Comparison of ENCODE assay signal across 19 cellular contexts in the genomic region with DNA sequence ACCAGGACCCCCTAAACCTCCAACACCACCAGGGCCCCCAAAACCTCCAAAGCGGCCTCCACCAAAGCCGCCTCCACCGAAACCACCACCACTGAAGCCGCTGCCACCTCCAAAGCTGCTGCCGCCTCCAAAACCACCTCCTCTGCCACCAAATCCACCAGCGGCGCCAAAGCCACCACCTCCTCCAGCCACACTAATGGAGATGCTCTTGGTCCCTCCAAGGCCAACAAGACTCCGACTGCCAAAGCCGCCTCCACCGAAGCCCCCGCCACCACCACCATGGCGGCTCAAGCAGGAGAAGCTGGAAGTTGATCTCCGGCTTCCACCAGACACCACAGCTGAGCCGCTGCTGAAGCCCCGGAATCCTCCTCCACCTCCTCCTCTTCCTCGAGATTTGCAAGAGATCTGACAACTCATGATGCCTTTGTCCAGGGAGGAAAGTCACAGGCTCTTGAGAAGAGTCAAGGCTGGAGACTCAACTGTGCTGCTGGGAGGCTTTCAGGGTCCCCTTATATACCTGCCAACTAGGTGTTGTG. TPM values are rescaled to one million over a fixed set of nuclear protein-coding genes. Genes with fewer than 3 reads are reported as not detected.
A peak's percentile ranks its signal among the peaks of the same experiment; 100 is the strongest.
DNase-seq lines count a peak whose midpoint lies in the region; ATAC-seq and TF ChIP-seq lines count a peak whose summit lies in the region.
"Had no signal": no experiment of that assay in that cellular context is flagged by ENCODE, and none has a peak within 500 bp of the region (broad histone marks: within the 10 kb centered on the region; RNA-seq: fewer than 3 reads in every experiment).

A gene (minus strand): TSS at position 486 of the 536 bp plus-strand sequence. CDS start 69 bp downstream, at position 417.

- ATAC-seq in PC-3 (no peak), left lobe of liver (no peak), HG03432 (IDR thresholded peaks at IDR 0.05; ENCODE audit: unreplicated experiment) (no peak)
- ATAC-seq: GM23338, HCT116 had no signal

- no TSS peak for BruUV-seq in PC-3 (replicated peaks; lab: Mats Ljungman, UMichigan)

- CTCF ChIA-PET in PC-3 (lab: Charles Lee), result no interaction called here

- TF ChIP-seq CTCF in PC-3 (conservative IDR thresholded peaks at IDR 0.05; ENCODE audit: low read depth, low read length) (no peak), colonic mucosa (IDR thresholded peaks at IDR 0.05) (no peak), suprapubic skin (IDR thresholded peaks at IDR 0.05) (no peak)

- H3K9me3 ChIP-seq in PC-3 (ENCODE audit: low read length) (no peaks in the 10 kb centered on the region), colonic mucosa (no peaks in the 10 kb centered on the region), suprapubic skin (no peaks in the 10 kb centered on the region)

- no peaks in the 10 kb centered on the region for H3K9me2 ChIP-seq in PC-3 (replicated peaks; ENCODE audit: low read length)

- intact Hi-C loops in PC-3 (cut with micrococcal nuclease), result no loop called here
- intact Hi-C loops in colonic mucosa (cut with DNase I), result no loop called here

- no peaks in the 10 kb centered on the region for H3K79me2 ChIP-seq in PC-3 (ENCODE audit: low read length)

- 0 out of 2 replicates have a peak within 1 kb of the TSS, but pooled peaks have one; percentile 50 for H2AFZ ChIP-seq in PC-3 (ENCODE audit: low read length)
- H2AFZ ChIP-seq: GM23338 had no signal

- H3K27me3 ChIP-seq in PC-3 (ENCODE audit: low read length), result no peaks in the 10 kb centered on the region; the same call in 1 of the 2 replicates
- no peaks in the 10 kb centered on the region for H3K27me3 ChIP-seq in colonic mucosa
- no peaks in the 10 kb centered on the region for H3K27me3 ChIP-seq in suprapubic skin

- no peaks in the 10 kb centered on the region for H3F3A ChIP-seq in PC-3 (ENCODE audit: low read length, unreplicated experiment)

- TF ChIP-seq POLR2A in suprapubic skin (IDR thresholded peaks at IDR 0.05), result no peak

- no peaks in the 10 kb centered on the region for H3K36me3 ChIP-seq in PC-3 (ENCODE audit: low read depth, low read length)
- H3K36me3 ChIP-seq in colonic mucosa, result no peaks in the 10 kb centered on the region
- no peaks in the 10 kb centered on the region for H3K36me3 ChIP-seq in suprapubic skin

- H3K4me2 ChIP-seq in PC-3 (ENCODE audit: low read length), result peak within 1 kb of the TSS; percentile 71
- H3K4me2 ChIP-seq: GM23338 had no signal

- H3K9ac ChIP-seq in PC-3 (ENCODE audit: low read length) (no peak within 1 kb of the TSS), colonic mucosa (ENCODE audit: low read depth in 2 of 2, low read length in 2 of 2) (no peak within 1 kb of the TSS)

- DNase-seq in PC-3 (no peak), colonic mucosa (no peak), left lobe of liver (ENCODE audit: low spot score) (peak; percentile 34), suprapubic skin (ENCODE audit: low spot score in 2 of 2) (no peak), anterior cingulate cortex (lab: John Stamatoyannopoulos, UW) (no peak), NCI-H69 (lab: John Stamatoyannopoulos, UW) (no peak)
- DNase-seq: C1 segment of cervical spinal cord, KG1, NCI-H1417, NCI-H187, NCI-H2107, NCI-H510A, NCI-H774, OCI-M1, RPMI8226, SHP77 treated with DMSO at 0.1 percent for 48 hours had no signal

- POLR2A ChIA-PET in PC-3 (lab: Charles Lee; ENCODE audit: unreplicated experiment), result interaction anchor here (0.6 kb wide), 1 partner anchor 508 kb away, joined by 4 read pairs; no protein-coding TSS in a partner anchor

- H3K4me3 ChIP-seq in PC-3 (ENCODE audit: low read length) (no peak within 1 kb of the TSS), colonic mucosa (no peak within 1 kb of the TSS), suprapubic skin (no peak within 1 kb of the TSS)
- H3K4me3 ChIP-seq: GM23338 had no signal

- no peaks in the 10 kb centered on the region for H4K20me1 ChIP-seq in PC-3 (ENCODE audit: low read length)

- no peak for TF ChIP-seq EP300 in suprapubic skin (IDR thresholded peaks at IDR 0.05)

- WGBS in suprapubic skin, result 89% methylated on average over 16 of the region's 16 CpGs

- peaks cover 29% of the 10 kb centered on the region for H3K4me1 ChIP-seq in PC-3 (ENCODE audit: insufficient read depth, low read length)
- peaks cover 4% of the 10 kb centered on the region for H3K4me1 ChIP-seq in colonic mucosa
- peaks cover 38% of the 10 kb centered on the region for H3K4me1 ChIP-seq in suprapubic skin

- H3K27ac ChIP-seq in PC-3 (ENCODE audit: low read length) (no peak within 1 kb of the TSS), colonic mucosa (peak within 1 kb of the TSS; percentile 45), suprapubic skin (no peak within 1 kb of the TSS)

RNA-seq across cellular contexts. Expression of the gene that starts here (rescaled TPM):
- total RNA-seq in PC-3 (2014; rRNA removed) (0.23 TPM in 1 of 2 replicates, not detected in the other), colonic mucosa (not detected), left lobe of liver (not detected), suprapubic skin (1,000 to 10,000 TPM in 2 of 4 donors, 100 to 1,000 TPM in 2; 357 to 1,953 (median 1,221) TPM)
- total RNA-seq: GM23338 had no signal

Comparison
In these comparisons a context has a peak if more than half of its experiments do, and no peak if none do; other contexts are left out.
1. RNA of the gene that starts here (total RNA-seq): 357 to 1,953 TPM in suprapubic skin; not detected in colonic mucosa, 0.23 TPM in PC-3 and not detected in left lobe of liver (single experiment); every median in the first group is over 100 times any median in the second.
2. Peak in DNase-seq in left lobe of liver; RNA of the gene not detected or under 1 TPM.